ENCODE assay signal across 19 cellular contexts in the genomic region with DNA sequence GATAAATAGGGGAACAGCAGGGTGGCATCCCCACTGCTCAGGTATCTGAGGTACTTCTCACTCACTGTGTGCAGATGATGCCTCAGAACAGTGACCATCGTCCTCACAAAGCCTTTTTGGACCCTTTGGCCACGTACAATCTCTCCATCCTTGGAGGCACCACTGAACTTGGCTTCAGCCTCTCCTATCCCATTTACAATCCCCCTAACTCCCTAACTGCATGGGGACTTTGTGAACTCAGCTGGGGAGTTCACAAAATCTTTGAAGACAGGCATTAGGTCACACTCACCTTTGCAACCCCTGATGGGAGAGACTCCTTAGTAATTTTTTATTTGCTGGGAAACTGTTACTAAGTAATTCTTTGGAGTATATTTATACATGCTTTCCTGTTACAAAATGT.
DNase-seq lines count a peak whose midpoint lies in the region; ATAC-seq, FAIRE-seq and TF ChIP-seq lines count a peak whose summit lies in the region.
"Had no signal": no experiment of that assay in that cellular context is flagged by ENCODE, and none has a peak within 500 bp of the region (broad histone marks: within the 10 kb centered on the region; RNA-seq: fewer than 3 reads in every experiment).

No MANE protein-coding gene starts in this region.

- H3K4me1 ChIP-seq in DOHH2 (ENCODE audit: control insufficient read depth, low read length): peaks cover 100% of the 10 kb centered on the region
- no peaks in the 10 kb centered on the region for H3K4me1 ChIP-seq in HEK293 (ENCODE audit: control insufficient read depth, insufficient read depth, low read length)
- peaks cover 69 to 76% of the 10 kb centered on the region in 2 donors for H3K4me1 ChIP-seq in gastrocnemius medialis
- H3K4me1 ChIP-seq: HAP-1 had no signal

- H3K4me1 Mint-ChIP-seq in activated CD4-positive, alpha-beta memory T cell treated with anti-CD3 and anti-CD28 coated beads, Interleukin-2, amount 10 ng/mL, durations not matched to agents 7 days and 5 days: no peaks in the 10 kb centered on the region

- peaks cover 95% of the 10 kb centered on the region for H3K79me2 ChIP-seq in DOHH2 (ENCODE audit: control insufficient read depth, low read length)

- H3K4me2 ChIP-seq in DOHH2 (ENCODE audit: low read length): peak overlapping the region; percentile 86
- H3K4me2 ChIP-seq: A549 had no signal

- peak overlapping the region; percentile 63 for H3K4me3 ChIP-seq in DOHH2 (ENCODE audit: low read length)
- no peak overlapping the region for H3K4me3 ChIP-seq in HEK293 (ENCODE audit: low read depth, low read length)
- no peak overlapping the region for H3K4me3 ChIP-seq in gastrocnemius medialis
- H3K4me3 ChIP-seq: A549, HAP-1 had no signal

- intact Hi-C loops in gastrocnemius medialis (cut with DNase I; ENCODE audit: low total_unique reads): no loop called here

- no peak for ATAC-seq in gastrocnemius medialis
- ATAC-seq: A549 had no signal

- H3F3A ChIP-seq in DOHH2 (ENCODE audit: control insufficient read depth, insufficient read depth): peaks cover 59% of the 10 kb centered on the region

- no peak overlapping the region for H3K27ac Mint-ChIP-seq in activated CD4-positive, alpha-beta memory T cell treated with anti-CD3 and anti-CD28 coated beads, Interleukin-2, amount 10 ng/mL, durations not matched to agents 7 days and 5 days
- H3K27ac Mint-ChIP-seq: CD4-positive, alpha-beta memory T cell; HFFc6 had no signal

- no peaks in the 10 kb centered on the region for H4K20me1 ChIP-seq in DOHH2 (ENCODE audit: control insufficient read depth, insufficient read depth, low read depth, low read length)

- POLR2A ChIA-PET in HEK293 (lab: Yijun Ruan, JAX) (no interaction called here), RWPE1 (lab: Yijun Ruan, JAX; ENCODE audit: low non-redundant PET) (no interaction called here)
- POLR2A ChIA-PET in activated CD4-positive, alpha-beta memory T cell treated with anti-CD3 and anti-CD28 coated beads, Interleukin-2, amount 10 ng/mL, durations not matched to agents 7 days and 5 days (lab: Charles Lee): no interaction called here

- FAIRE-seq in islet of Langerhans (lab: Jason Lieb, UNC): peak; percentile 41
- FAIRE-seq: A549, G401.6, GM12891 had no signal

- H3K4me3 Mint-ChIP-seq in activated CD4-positive, alpha-beta memory T cell treated with anti-CD3 and anti-CD28 coated beads, Interleukin-2, amount 10 ng/mL, durations not matched to agents 7 days and 5 days: no peak overlapping the region
- H3K4me3 Mint-ChIP-seq: CD4-positive, alpha-beta memory T cell; HFFc6 had no signal

- H3K27ac ChIP-seq in DOHH2 (ENCODE audit: low read depth, low read length) (peak overlapping the region; percentile 97), HEK293 (ENCODE audit: extremely low read depth, low read depth, low read length) (no peak overlapping the region), gastrocnemius medialis (peak overlapping the region; percentile 80 to 89 (median 87)), RWPE1 (no peak overlapping the region)
- H3K27ac ChIP-seq: A549, C4-2B, HL-60 had no signal

- in situ Hi-C loops in gastrocnemius medialis (cut with MboI; ENCODE audit: low sequenced_read_pairs in 4 of 4): no loop called here

- CTCF ChIA-PET in HEK293 (lab: Yijun Ruan, JAX) (no interaction called here), RWPE1 (lab: Yijun Ruan, JAX) (interaction anchor here (0.6 kb wide), 1 partner anchor 62 kb away, joined by 6 read pairs; no protein-coding TSS in a partner anchor)
- CTCF ChIA-PET in activated CD4-positive, alpha-beta memory T cell treated with anti-CD3 and anti-CD28 coated beads, Interleukin-2, amount 10 ng/mL, durations not matched to agents 7 days and 5 days (lab: Charles Lee): no interaction called here

- H3K9me3 ChIP-seq in DOHH2 (ENCODE audit: control insufficient read depth, insufficient read depth, low read length) (no peaks in the 10 kb centered on the region), HEK293 (ENCODE audit: control insufficient read depth, insufficient read depth, low read depth, low read length) (no peaks in the 10 kb centered on the region), gastrocnemius medialis (no peaks in the 10 kb centered on the region)
- H3K9me3 ChIP-seq: A549, BE2C, HAP-1 had no signal

- TF ChIP-seq CTCF in DOHH2 (IDR thresholded peaks at IDR 0.05; ENCODE audit: low read depth, low read length, poor library complexity, severe bottlenecking) (no peak), HEK293 (tag by site-specific recombination; IDR thresholded peaks at IDR 0.05) (no peak), gastrocnemius medialis (IDR thresholded peaks at IDR 0.05 in 4 of 5, conservative IDR thresholded peaks at IDR 0.05 in 1 of 5) (no peak), RWPE1 (conservative IDR thresholded peaks at IDR 0.05; ENCODE audit: low read depth) (no peak)

- no peak for TF ChIP-seq POLR2A in gastrocnemius medialis (IDR thresholded peaks at IDR 0.05)

- H3K36me3 ChIP-seq in DOHH2 (ENCODE audit: control insufficient read depth, low read length): peaks cover 17% of the 10 kb centered on the region; the same call in 1 of the 2 replicates
- no peaks in the 10 kb centered on the region for H3K36me3 ChIP-seq in HEK293 (ENCODE audit: control insufficient read depth in 2 of 2, insufficient read depth in 1 of 2, low read length in 2 of 2)
- H3K36me3 ChIP-seq in gastrocnemius medialis: no peaks in the 10 kb centered on the region
- H3K36me3 ChIP-seq: BE2C, HAP-1 had no signal

- DNase-seq in gastrocnemius medialis (no peak), RWPE1 (ENCODE audit: low spot score) (no peak), A172 (ENCODE audit: low spot score) (no peak)
- DNase-seq in activated CD4-positive, alpha-beta memory T cell treated with anti-CD3 and anti-CD28 coated beads, Interleukin-2, amount 10 ng/mL, durations not matched to agents 7 days and 5 days: no peak
- DNase-seq: BE2C; CD4-positive, alpha-beta memory T cell; DMS79; EL; GOT3; HFFc6 had no signal

- no peaks in the 10 kb centered on the region for H3K9me3 Mint-ChIP-seq in activated CD4-positive, alpha-beta memory T cell treated with anti-CD3 and anti-CD28 coated beads, Interleukin-2, amount 10 ng/mL, durations not matched to agents 7 days and 5 days
- H3K9me3 Mint-ChIP-seq: CD4-positive, alpha-beta memory T cell; HFFc6 had no signal

- H3K27me3 Mint-ChIP-seq in activated CD4-positive, alpha-beta memory T cell treated with anti-CD3 and anti-CD28 coated beads, Interleukin-2, amount 10 ng/mL, durations not matched to agents 7 days and 5 days: peaks cover 9% of the 10 kb centered on the region

- H3K36me3 Mint-ChIP-seq in activated CD4-positive, alpha-beta memory T cell treated with anti-CD3 and anti-CD28 coated beads, Interleukin-2, amount 10 ng/mL, durations not matched to agents 7 days and 5 days (ENCODE audit: low read depth): no peaks in the 10 kb centered on the region
- H3K36me3 Mint-ChIP-seq: CD4-positive, alpha-beta memory T cell had no signal

- no peaks in the 10 kb centered on the region for H3K9me2 ChIP-seq in DOHH2 (replicated peaks; ENCODE audit: control insufficient read depth, low read length)

- H3K27me3 ChIP-seq in DOHH2 (ENCODE audit: control insufficient read depth, low read length) (no peaks in the 10 kb centered on the region), gastrocnemius medialis (no peaks in the 10 kb centered on the region)
- H3K27me3 ChIP-seq: BE2C had no signal

TF ChIP-seq in HEK293, 187 proteins besides CTCF, POLR2A, EP300 and RAD21:
- TF ChIP-seq, protein P1, sequence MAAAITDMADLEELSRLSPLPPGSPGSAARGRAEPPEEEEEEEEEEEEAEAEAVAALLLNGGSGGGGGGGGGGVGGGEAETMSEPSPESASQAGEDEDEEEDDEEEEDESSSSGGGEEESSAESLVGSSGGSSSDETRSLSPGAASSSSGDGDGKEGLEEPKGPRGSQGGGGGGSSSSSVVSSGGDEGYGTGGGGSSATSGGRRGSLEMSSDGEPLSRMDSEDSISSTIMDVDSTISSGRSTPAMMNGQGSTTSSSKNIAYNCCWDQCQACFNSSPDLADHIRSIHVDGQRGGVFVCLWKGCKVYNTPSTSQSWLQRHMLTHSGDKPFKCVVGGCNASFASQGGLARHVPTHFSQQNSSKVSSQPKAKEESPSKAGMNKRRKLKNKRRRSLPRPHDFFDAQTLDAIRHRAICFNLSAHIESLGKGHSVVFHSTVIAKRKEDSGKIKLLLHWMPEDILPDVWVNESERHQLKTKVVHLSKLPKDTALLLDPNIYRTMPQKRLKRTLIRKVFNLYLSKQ (tag by site-specific recombination; IDR thresholded peaks at IDR 0.05; ENCODE audit: borderline replicate concordance): no peak
- no peak for TF ChIP-seq ZNF701 (tag by site-specific recombination; IDR thresholded peaks at IDR 0.05)
- TF ChIP-seq MZF1 (tag by site-specific recombination; IDR thresholded peaks at IDR 0.05; ENCODE audit: borderline replicate concordance): peak; percentile 97
TF ChIP-seq in HEK293: peak in this region for 1.

Comparison
In these comparisons a context has a peak if more than half of its experiments do, and no peak if none do; other contexts are left out.
1. H3K27ac ChIP-seq: peak in DOHH2 (single experiment) and gastrocnemius medialis (4 of 4); none in HEK293 (single experiment) and RWPE1 (single experiment).